22 cellular contexts compared by ENCODE assay signal in the genomic region with DNA sequence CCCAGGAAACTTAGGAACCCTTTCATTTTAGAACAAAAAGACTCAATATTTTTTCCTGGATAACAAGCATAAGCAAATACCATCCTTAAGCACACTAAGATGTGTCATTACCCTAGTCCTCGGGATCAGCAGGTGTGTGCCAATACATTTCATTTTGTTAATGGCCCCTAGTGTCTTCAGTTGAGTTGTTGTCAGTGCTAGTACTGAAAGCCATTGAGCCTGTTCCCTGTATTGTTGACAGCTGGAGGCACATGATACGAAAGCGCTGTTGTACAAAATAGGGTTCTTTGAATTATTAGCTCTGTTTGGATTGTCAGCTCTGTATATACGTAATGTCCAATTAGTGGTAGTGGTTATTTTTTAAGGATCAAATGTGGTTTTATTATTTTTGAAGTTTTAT.
DNase-seq lines count a peak whose midpoint lies in the region; ATAC-seq lines count a peak whose summit lies in the region.
"Had no signal": no experiment of that assay in that cellular context is flagged by ENCODE, and none has a peak within 500 bp of the region (broad histone marks: within the 10 kb centered on the region; RNA-seq: fewer than 3 reads in every experiment).

No MANE protein-coding gene starts in this region.

- peak; percentile 7 for DNase-seq in NCI-H1436 (lab: John Stamatoyannopoulos, UW)
- DNase-seq in NCI-H1436 treated with DMSO at 0.1 percent for 48 hours (lab: John Stamatoyannopoulos, UW): no peak
- peak; percentile 8 for DNase-seq in NCI-H128 (lab: John Stamatoyannopoulos, UW; ENCODE audit: unreplicated experiment)
- peak; percentile 74 for DNase-seq in NCI-H748 treated with DMSO at 0.1 percent for 48 hours (lab: John Stamatoyannopoulos, UW)
- DNase-seq in GM19238 (ENCODE audit: insufficient read length, low spot score): no peak
- DNase-seq: 8988T; activated CD8-positive, alpha-beta memory T cell treated with anti-CD3 and anti-CD28 coated beads, Interleukin-2, amount 50 U/mL, for 48 hours; activated naive CD8-positive, alpha-beta T cell treated with anti-CD3 and anti-CD28 coated beads, Interleukin-2, amount 10 ng/mL, durations not matched to agents 7 days and 5 days; BE2C; body of pancreas; Caco-2; colonic mucosa; heart right ventricle; lower lobe of right lung; NK-92 treated with Interleukin-12 subunit alpha and Interleukin-12 subunit beta, amount 100 ng/mL, for 24 hours; SK-N-SH; stimulated activated CD4-positive, alpha-beta T cell treated with anti-CD3 and anti-CD28 coated beads, Interleukin-12 subunit alpha, Interleukin-12 subunit beta, amount 100 ng/mL, for 4 hours had no signal

- no peak for ATAC-seq in HG03135 (IDR thresholded peaks at IDR 0.05; ENCODE audit: unreplicated experiment)
- no peak for ATAC-seq in HG03442 (IDR thresholded peaks at IDR 0.05; ENCODE audit: unreplicated experiment)
- ATAC-seq: body of pancreas, lower lobe of right lung had no signal

- no peaks in the 10 kb centered on the region for H3K27me3 ChIP-seq in layer of hippocampus (ENCODE audit: control insufficient read depth, insufficient read depth, low read length)
- H3K27me3 ChIP-seq: BE2C, body of pancreas, colonic mucosa, heart right ventricle, vagina had no signal

- peak overlapping the region; percentile 35 for H3K27ac ChIP-seq in layer of hippocampus (ENCODE audit: low read depth, low read length)
- H3K27ac ChIP-seq: body of pancreas, colonic mucosa, heart right ventricle, lower lobe of right lung, vagina, VCaP had no signal

Comparison
In these comparisons a context has a peak if more than half of its experiments do, and no peak if none do; other contexts are left out.
1. DNase-seq: peak in NCI-H1436 (single experiment), NCI-H128 (single experiment) and NCI-H748 treated with DMSO at 0.1 percent for 48 hours (single experiment); none in NCI-H1436 treated with DMSO at 0.1 percent for 48 hours (single experiment) and GM19238 (single experiment).